In the genomic region with DNA sequence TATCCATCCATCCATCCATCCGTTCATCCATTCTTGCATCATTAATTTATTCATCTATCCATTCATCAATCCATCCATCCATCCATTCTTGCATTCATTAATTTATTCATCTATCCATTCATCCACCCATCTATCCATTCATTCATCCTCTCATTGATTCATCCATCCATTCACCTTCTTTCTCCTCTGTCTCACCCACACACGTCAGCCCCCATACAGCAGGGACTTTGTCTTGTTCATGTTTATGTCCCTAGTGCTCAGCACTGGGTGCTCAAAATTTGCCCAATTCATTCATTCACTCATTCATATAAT, we compare ENCODE assay signal across 1 cellular context.
TF ChIP-seq lines count a peak whose summit lies in the region.

No MANE protein-coding gene starts in this region.

TF ChIP-seq in HCT116, 20 proteins besides CTCF, POLR2A, EP300 and RAD21 (continued from another document):
- TF ChIP-seq, protein P1, sequence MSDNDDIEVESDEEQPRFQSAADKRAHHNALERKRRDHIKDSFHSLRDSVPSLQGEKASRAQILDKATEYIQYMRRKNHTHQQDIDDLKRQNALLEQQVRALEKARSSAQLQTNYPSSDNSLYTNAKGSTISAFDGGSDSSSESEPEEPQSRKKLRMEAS (IDR thresholded peaks at IDR 0.05) = no peak
- TF ChIP-seq, protein P2, sequence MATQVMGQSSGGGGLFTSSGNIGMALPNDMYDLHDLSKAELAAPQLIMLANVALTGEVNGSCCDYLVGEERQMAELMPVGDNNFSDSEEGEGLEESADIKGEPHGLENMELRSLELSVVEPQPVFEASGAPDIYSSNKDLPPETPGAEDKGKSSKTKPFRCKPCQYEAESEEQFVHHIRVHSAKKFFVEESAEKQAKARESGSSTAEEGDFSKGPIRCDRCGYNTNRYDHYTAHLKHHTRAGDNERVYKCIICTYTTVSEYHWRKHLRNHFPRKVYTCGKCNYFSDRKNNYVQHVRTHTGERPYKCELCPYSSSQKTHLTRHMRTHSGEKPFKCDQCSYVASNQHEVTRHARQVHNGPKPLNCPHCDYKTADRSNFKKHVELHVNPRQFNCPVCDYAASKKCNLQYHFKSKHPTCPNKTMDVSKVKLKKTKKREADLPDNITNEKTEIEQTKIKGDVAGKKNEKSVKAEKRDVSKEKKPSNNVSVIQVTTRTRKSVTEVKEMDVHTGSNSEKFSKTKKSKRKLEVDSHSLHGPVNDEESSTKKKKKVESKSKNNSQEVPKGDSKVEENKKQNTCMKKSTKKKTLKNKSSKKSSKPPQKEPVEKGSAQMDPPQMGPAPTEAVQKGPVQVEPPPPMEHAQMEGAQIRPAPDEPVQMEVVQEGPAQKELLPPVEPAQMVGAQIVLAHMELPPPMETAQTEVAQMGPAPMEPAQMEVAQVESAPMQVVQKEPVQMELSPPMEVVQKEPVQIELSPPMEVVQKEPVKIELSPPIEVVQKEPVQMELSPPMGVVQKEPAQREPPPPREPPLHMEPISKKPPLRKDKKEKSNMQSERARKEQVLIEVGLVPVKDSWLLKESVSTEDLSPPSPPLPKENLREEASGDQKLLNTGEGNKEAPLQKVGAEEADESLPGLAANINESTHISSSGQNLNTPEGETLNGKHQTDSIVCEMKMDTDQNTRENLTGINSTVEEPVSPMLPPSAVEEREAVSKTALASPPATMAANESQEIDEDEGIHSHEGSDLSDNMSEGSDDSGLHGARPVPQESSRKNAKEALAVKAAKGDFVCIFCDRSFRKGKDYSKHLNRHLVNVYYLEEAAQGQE (IDR thresholded peaks at IDR 0.05; ENCODE audit: low read depth) = no peak
- TF ChIP-seq ZNF274 (IDR thresholded peaks at IDR 0.05; ENCODE audit: low read depth, low read length) (no peak), TCF7L2 (IDR thresholded peaks at IDR 0.05; ENCODE audit: borderline replicate concordance, extremely low read depth, insufficient read depth, insufficient read length) (no peak), SIN3A (IDR thresholded peaks at IDR 0.05; ENCODE audit: low read depth) (no peak)
TF ChIP-seq in HCT116: peak in this region for 0.
